7 cellular contexts compared by ENCODE assay signal in genomic region chr19:1271528-1272422, GRCh38. TPM values are rescaled to one million over a fixed set of nuclear protein-coding genes. Genes with fewer than 3 reads are reported as not detected.
A peak's percentile ranks its signal among the peaks of the same experiment; 100 is the strongest.
DNase-seq lines count a peak whose midpoint lies in the region; ATAC-seq and TF ChIP-seq lines count a peak whose summit lies in the region.

No MANE protein-coding gene starts in this region.

- no peak overlapping the region for H2BK15ac ChIP-seq in IMR-90 (ENCODE audit: low read depth, low read length)

- no peak overlapping the region for H2AFZ ChIP-seq in IMR-90 (replicated peaks; ENCODE audit: low read length, poor library complexity)

- peaks cover 44% of the 10 kb centered on the region for H3K36me3 ChIP-seq in IMR-90 (ENCODE audit: control insufficient read depth, insufficient read depth, low read length)
- H3K36me3 ChIP-seq in stomach smooth muscle (ENCODE audit: control insufficient read depth in 2 of 2, insufficient read depth in 2 of 2, low read length in 2 of 2): peaks cover 34 to 35% of the 10 kb centered on the region in 2 donors

- H4K91ac ChIP-seq in IMR-90 (ENCODE audit: insufficient read depth, low read depth, low read length): no peak overlapping the region

- no peak overlapping the region for H3K18ac ChIP-seq in IMR-90 (ENCODE audit: low read depth, low read length)

- no peak overlapping the region for H2AK5ac ChIP-seq in IMR-90 (ENCODE audit: low read depth, low read length)

- no peak overlapping the region for H3K56ac ChIP-seq in IMR-90 (ENCODE audit: extremely low read depth, insufficient read depth, low read length)

- no peak for ATAC-seq in IMR-90 (ENCODE audit: low read depth)
- ATAC-seq in GM19328 (IDR thresholded peaks at IDR 0.05; ENCODE audit: unreplicated experiment): no peak

- peaks cover 46% of the 10 kb centered on the region for H3K4me1 Mint-ChIP-seq in activated T-helper 1 cell treated with anti-CD3 and anti-CD28 coated beads, Interleukin-12 subunit alpha, Interleukin-12 subunit beta, Interleukin-2, Interleukin-4 antibody, amounts not matched to agents 30 ng/mL and 10 ng/mL and 1 ng/mL, durations not matched to agents 14 hours and 24 hours and 36 hours (ENCODE audit: low read depth)

- H2BK120ac ChIP-seq in IMR-90 (ENCODE audit: low read depth, low read length): no peak overlapping the region

- dilution Hi-C loops in IMR-90 (cut with HindIII; ENCODE audit: low sequenced_read_pairs, unreplicated experiment): no loop called here

- BruUV-seq in IMR-90 (replicated peaks; lab: Mats Ljungman, UMichigan): no TSS peak

- in situ Hi-C loops in IMR-90 (cut with MboI; ENCODE audit: low sequenced_read_pairs): no loop called here

- peak overlapping the region; percentile 91 for H3K27ac Mint-ChIP-seq in activated T-helper 1 cell treated with anti-CD3 and anti-CD28 coated beads, Interleukin-12 subunit alpha, Interleukin-12 subunit beta, Interleukin-2, Interleukin-4 antibody, amounts not matched to agents 30 ng/mL and 10 ng/mL and 1 ng/mL, durations not matched to agents 14 hours and 24 hours and 36 hours

- H3K27ac ChIP-seq in IMR-90 (ENCODE audit: insufficient read depth, low read length) (no peak overlapping the region), stomach smooth muscle (ENCODE audit: low read length) (peak overlapping the region; percentile 87)

- peaks cover 46% of the 10 kb centered on the region for H3K36me3 Mint-ChIP-seq in activated T-helper 1 cell treated with anti-CD3 and anti-CD28 coated beads, Interleukin-12 subunit alpha, Interleukin-12 subunit beta, Interleukin-2, Interleukin-4 antibody, amounts not matched to agents 30 ng/mL and 10 ng/mL and 1 ng/mL, durations not matched to agents 14 hours and 24 hours and 36 hours (ENCODE audit: low read depth)

- no peaks in the 10 kb centered on the region; the same call in 1 of the 2 replicates for H3K9me1 ChIP-seq in IMR-90 (ENCODE audit: insufficient read depth, low read length)

- peak overlapping the region; percentile 56; the same call in 1 of the 2 replicates for H3K23ac ChIP-seq in IMR-90 (ENCODE audit: low read depth, low read length)

- H4K5ac ChIP-seq in IMR-90 (ENCODE audit: low read depth, low read length): no peak overlapping the region

- H3K9me3 Mint-ChIP-seq in activated T-helper 1 cell treated with anti-CD3 and anti-CD28 coated beads, Interleukin-12 subunit alpha, Interleukin-12 subunit beta, Interleukin-2, Interleukin-4 antibody, amounts not matched to agents 30 ng/mL and 10 ng/mL and 1 ng/mL, durations not matched to agents 14 hours and 24 hours and 36 hours: no peaks in the 10 kb centered on the region

- WGBS in IMR-90 (ENCODE audit: extremely low coverage in 2 of 2, insufficient read length in 1 of 2), 2 experiments: 91% methylated on average over 20 of the region's 37 CpGs; no CpG with 5 or more reads in 1 of the 2 experiments

- no peak for TF ChIP-seq CTCF in IMR-90 (conservative IDR thresholded peaks at IDR 0.05; ENCODE audit: low read depth, low read length)

- no peak for TF ChIP-seq POLR2A in IMR-90 (IDR thresholded peaks at IDR 0.05; ENCODE audit: low read depth, low read length)

- DNase-seq in IMR-90 (no peak), HT-29 (ENCODE audit: low spot score) (no peak), NCI-H2171 treated with DMSO at 0.1 percent for 48 hours (lab: John Stamatoyannopoulos, UW) (no peak)
- no peak for DNase-seq in activated T-helper 1 cell treated with anti-CD3 and anti-CD28 coated beads, Interleukin-12 subunit alpha, Interleukin-12 subunit beta, Interleukin-2, Interleukin-4 antibody, amounts not matched to agents 30 ng/mL and 10 ng/mL and 1 ng/mL, durations not matched to agents 14 hours and 24 hours and 36 hours (ENCODE audit: low spot score)

- H3K27me3 ChIP-seq in IMR-90 (ENCODE audit: control insufficient read depth, insufficient read depth, low read length) (no peaks in the 10 kb centered on the region), stomach smooth muscle (ENCODE audit: control insufficient read depth in 1 of 2, insufficient read depth in 2 of 2, low read length in 2 of 2) (no peaks in the 10 kb centered on the region)

- H3K4me3 ChIP-seq in IMR-90 (ENCODE audit: insufficient read depth, low read depth, low read length) (no peak overlapping the region), iPS-18c (ENCODE audit: insufficient read depth, low read depth, low read length) (0 out of 2 replicates have a peak overlapping the region, but pooled peaks have one; percentile 2), stomach smooth muscle (ENCODE audit: low read length in 2 of 2) (peak overlapping the region; percentile 90 to 99)

- no peak overlapping the region for H2BK20ac ChIP-seq in IMR-90 (ENCODE audit: low read depth, low read length)

- H2AK9ac ChIP-seq in IMR-90 (replicated peaks; ENCODE audit: low read depth, low read length, poor library complexity): peak overlapping the region; percentile 75

- intact Hi-C loops in IMR-90 (cut with micrococcal nuclease): no loop called here
- intact Hi-C loops in activated T-helper 1 cell treated with anti-CD3 and anti-CD28 coated beads, Interleukin-12 subunit alpha, Interleukin-12 subunit beta, Interleukin-2, Interleukin-4 antibody, amounts not matched to agents 30 ng/mL and 10 ng/mL and 1 ng/mL, durations not matched to agents 14 hours and 24 hours and 36 hours (cut with micrococcal nuclease): no loop called here

- H3K27me3 Mint-ChIP-seq in activated T-helper 1 cell treated with anti-CD3 and anti-CD28 coated beads, Interleukin-12 subunit alpha, Interleukin-12 subunit beta, Interleukin-2, Interleukin-4 antibody, amounts not matched to agents 30 ng/mL and 10 ng/mL and 1 ng/mL, durations not matched to agents 14 hours and 24 hours and 36 hours (ENCODE audit: insufficient read depth): no peaks in the 10 kb centered on the region

- H3K9ac ChIP-seq in IMR-90 (ENCODE audit: low read depth, low read length) (no peak overlapping the region), stomach smooth muscle (ENCODE audit: low read length in 2 of 2) (peak overlapping the region; percentile 55 to 95)

- no peak overlapping the region for H4K8ac ChIP-seq in IMR-90 (ENCODE audit: low read depth in 2 of 2, low read length in 2 of 2)

- TF ChIP-seq RAD21 in IMR-90 (IDR thresholded peaks at IDR 0.05; ENCODE audit: low read length): no peak

- H4K20me1 ChIP-seq in IMR-90 (ENCODE audit: insufficient read depth, low read length): peaks cover 76% of the 10 kb centered on the region

- POLR2A ChIA-PET in IMR-90 (lab: Charles Lee; ENCODE audit: unreplicated experiment): interaction anchor here (1.0 kb wide), 1 partner anchor 19 kb away, joined by 4 read pairs; no protein-coding TSS in a partner anchor

- peaks cover 23 to 69% of the 10 kb centered on the region in 2 experiments; a peak in 3 of 4 replicates for H3K79me1 ChIP-seq in IMR-90 (ENCODE audit: low read depth in 1 of 2, low read length in 2 of 2)

- H2BK5ac ChIP-seq in IMR-90 (ENCODE audit: low read depth, low read length, poor library complexity, severe bottlenecking): no peak overlapping the region

- H3K4me1 ChIP-seq in IMR-90 (ENCODE audit: control insufficient read depth, insufficient read depth, low read length) (peaks cover 40% of the 10 kb centered on the region), stomach smooth muscle (ENCODE audit: control insufficient read depth, insufficient read depth, low read length) (peaks cover 85% of the 10 kb centered on the region)

- H3K9me3 ChIP-seq in IMR-90 (ENCODE audit: control insufficient read depth, insufficient read depth, low read length): no peaks in the 10 kb centered on the region
- H3K9me3 ChIP-seq in iPS-18c (ENCODE audit: control insufficient read depth, insufficient read depth, low read length): no peaks in the 10 kb centered on the region
- no peaks in the 10 kb centered on the region for H3K9me3 ChIP-seq in stomach smooth muscle (ENCODE audit: control insufficient read depth in 2 of 2, low read length in 2 of 2)

- H3K14ac ChIP-seq in IMR-90 (replicated peaks; ENCODE audit: low read depth, low read length): no peak overlapping the region

- no peak overlapping the region; the same call in 1 of the 2 replicates for H3K4me2 ChIP-seq in IMR-90 (ENCODE audit: low read depth, low read length)

- H3K4ac ChIP-seq in IMR-90 (ENCODE audit: low read depth, low read length): no peak overlapping the region

- H3K4me3 Mint-ChIP-seq in activated T-helper 1 cell treated with anti-CD3 and anti-CD28 coated beads, Interleukin-12 subunit alpha, Interleukin-12 subunit beta, Interleukin-2, Interleukin-4 antibody, amounts not matched to agents 30 ng/mL and 10 ng/mL and 1 ng/mL, durations not matched to agents 14 hours and 24 hours and 36 hours: peak overlapping the region; percentile 91

- CTCF ChIA-PET in IMR-90 (lab: Yijun Ruan, JAX): interaction anchor here (0.7 kb wide), 2 partner anchors 27 to 51 kb away, joined by 3 read pairs; no protein-coding TSS in a partner anchor

RNA-seq across cellular contexts. Expression of gene CIRBP, which starts 2.6 kb away (rescaled TPM):
- total RNA-seq in IMR-90 (2012; rRNA removed): 226 and 299 TPM in 2 replicates
- 405 and 542 TPM in 2 replicates for polyA plus RNA-seq in IMR-90 (2012; rRNA removed)
- polyA plus RNA-seq in IMR-90 (2012; cell fraction: cytosol; rRNA removed): 562 and 617 TPM in 2 replicates
- polyA plus RNA-seq in IMR-90 (2012; cell fraction: nucleus; rRNA removed; ENCODE audit: low replicate concordance): 2,129 and 2,924 TPM in 2 replicates
- total RNA-seq in activated T-helper 1 cell treated with anti-CD3 and anti-CD28 coated beads, Interleukin-12 subunit alpha, Interleukin-12 subunit beta, Interleukin-2, Interleukin-4 antibody, amounts not matched to agents 30 ng/mL and 10 ng/mL and 1 ng/mL, durations not matched to agents 14 hours and 24 hours and 36 hours: 245 and 256 TPM in 2 replicates
- total RNA-seq in HT-29 (2014; rRNA removed; shearing (Covaris generic)): 72.3 and 72.7 TPM in 2 replicates

RNA-seq across cellular contexts. Expression of gene FAM174C, which starts 3.6 kb away (rescaled TPM):
- 7.5 and 10.6 TPM in 2 replicates for total RNA-seq in IMR-90 (2012; rRNA removed)
- 61.8 and 93.4 TPM in 2 replicates for polyA plus RNA-seq in IMR-90 (2012; rRNA removed)
- polyA plus RNA-seq in IMR-90 (2012; cell fraction: cytosol; rRNA removed): 94.9 and 135 TPM in 2 replicates
- polyA plus RNA-seq in IMR-90 (2012; cell fraction: nucleus; rRNA removed; ENCODE audit: low replicate concordance): 46.6 and 93.7 TPM in 2 replicates
- total RNA-seq in activated T-helper 1 cell treated with anti-CD3 and anti-CD28 coated beads, Interleukin-12 subunit alpha, Interleukin-12 subunit beta, Interleukin-2, Interleukin-4 antibody, amounts not matched to agents 30 ng/mL and 10 ng/mL and 1 ng/mL, durations not matched to agents 14 hours and 24 hours and 36 hours: 119 and 128 TPM in 2 replicates
- total RNA-seq in HT-29 (2014; rRNA removed; shearing (Covaris generic)): 156 and 183 TPM in 2 replicates

RNA-seq across cellular contexts. Expression of gene EFNA2, which starts 13.9 kb away (rescaled TPM):
- not detected in 2 replicates for total RNA-seq in IMR-90 (2012; rRNA removed)
- not detected in 2 replicates for polyA plus RNA-seq in IMR-90 (2012; rRNA removed)
- 0.10 TPM in 1 of 2 replicates, not detected in the other for polyA plus RNA-seq in IMR-90 (2012; cell fraction: cytosol; rRNA removed)
- polyA plus RNA-seq in IMR-90 (2012; cell fraction: nucleus; rRNA removed; ENCODE audit: low replicate concordance): 0.07 TPM in 1 of 2 replicates, not detected in the other
- total RNA-seq in activated T-helper 1 cell treated with anti-CD3 and anti-CD28 coated beads, Interleukin-12 subunit alpha, Interleukin-12 subunit beta, Interleukin-2, Interleukin-4 antibody, amounts not matched to agents 30 ng/mL and 10 ng/mL and 1 ng/mL, durations not matched to agents 14 hours and 24 hours and 36 hours: not detected in 2 replicates
- total RNA-seq in HT-29 (2014; rRNA removed; shearing (Covaris generic)): 43.6 and 48.5 TPM in 2 replicates

RNA-seq across cellular contexts. Expression of gene MIDN, which starts 23.4 kb away (rescaled TPM):
- 2.2 and 2.5 TPM in 2 replicates for total RNA-seq in IMR-90 (2012; rRNA removed)
- polyA plus RNA-seq in IMR-90 (2012; rRNA removed): 24.1 and 26.0 TPM in 2 replicates
- polyA plus RNA-seq in IMR-90 (2012; cell fraction: cytosol; rRNA removed): 39.2 and 47.7 TPM in 2 replicates
- 97.0 and 144 TPM in 2 replicates for polyA plus RNA-seq in IMR-90 (2012; cell fraction: nucleus; rRNA removed; ENCODE audit: low replicate concordance)
- total RNA-seq in activated T-helper 1 cell treated with anti-CD3 and anti-CD28 coated beads, Interleukin-12 subunit alpha, Interleukin-12 subunit beta, Interleukin-2, Interleukin-4 antibody, amounts not matched to agents 30 ng/mL and 10 ng/mL and 1 ng/mL, durations not matched to agents 14 hours and 24 hours and 36 hours: 87.6 and 91.6 TPM in 2 replicates
- total RNA-seq in HT-29 (2014; rRNA removed; shearing (Covaris generic)): 32.5 and 38.6 TPM in 2 replicates

RNA-seq across cellular contexts. Expression of gene ATP5F1D, which starts 30.2 kb away (rescaled TPM):
- total RNA-seq in IMR-90 (2012; rRNA removed): 7.3 and 13.6 TPM in 2 replicates
- polyA plus RNA-seq in IMR-90 (2012; rRNA removed): 140 and 189 TPM in 2 replicates
- polyA plus RNA-seq in IMR-90 (2012; cell fraction: cytosol; rRNA removed): 348 and 386 TPM in 2 replicates
- 72.4 and 213 TPM in 2 replicates for polyA plus RNA-seq in IMR-90 (2012; cell fraction: nucleus; rRNA removed; ENCODE audit: low replicate concordance)
- total RNA-seq in activated T-helper 1 cell treated with anti-CD3 and anti-CD28 coated beads, Interleukin-12 subunit alpha, Interleukin-12 subunit beta, Interleukin-2, Interleukin-4 antibody, amounts not matched to agents 30 ng/mL and 10 ng/mL and 1 ng/mL, durations not matched to agents 14 hours and 24 hours and 36 hours: 234 and 239 TPM in 2 replicates
- 142 and 159 TPM in 2 replicates for total RNA-seq in HT-29 (2014; rRNA removed; shearing (Covaris generic))

Comparison
In these comparisons a context has a peak if more than half of its experiments do, and no peak if none do; other contexts are left out.
1. RNA of gene FAM174C, which starts 3.6 kb away (total RNA-seq): 156 to 183 TPM in HT-29 and 119 to 128 TPM in activated T-helper 1 cell treated with anti-CD3 and anti-CD28 coated beads, Interleukin-12 subunit alpha, Interleukin-12 subunit beta, Interleukin-2, Interleukin-4 antibody, amounts not matched to agents 30 ng/mL and 10 ng/mL and 1 ng/mL, durations not matched to agents 14 hours and 24 hours and 36 hours; 7.5 to 10.6 TPM in IMR-90; every median in the first group is over 10 times any median in the second.
2. RNA of gene EFNA2, which starts 13.9 kb away (total RNA-seq): 43.6 to 48.5 TPM in HT-29; not detected in IMR-90 and not detected in activated T-helper 1 cell treated with anti-CD3 and anti-CD28 coated beads, Interleukin-12 subunit alpha, Interleukin-12 subunit beta, Interleukin-2, Interleukin-4 antibody, amounts not matched to agents 30 ng/mL and 10 ng/mL and 1 ng/mL, durations not matched to agents 14 hours and 24 hours and 36 hours; every median in the first group is over 10 times any median in the second.